In genomic region chr12:114680498-114681148, GRCh38 we compare ENCODE assay signal across 1 cellular context.
TF ChIP-seq lines count a peak whose summit lies in the region.

No MANE protein-coding gene starts in this region.

TF ChIP-seq in WTC11, 78 proteins besides CTCF, POLR2A, EP300 and RAD21 (continued from another document):
- TF ChIP-seq ATF2 (CRISPR knock-in tag; IDR thresholded peaks at IDR 0.05; ENCODE audit: borderline replicate concordance, low read depth) = no peak
- no peak for TF ChIP-seq FOXK1 (CRISPR knock-in tag; IDR thresholded peaks at IDR 0.05)
- TF ChIP-seq ZBTB43 (CRISPR knock-in tag; IDR thresholded peaks at IDR 0.05) = no peak
TF ChIP-seq in WTC11: peak in this region for 0.
